In the genomic region with DNA sequence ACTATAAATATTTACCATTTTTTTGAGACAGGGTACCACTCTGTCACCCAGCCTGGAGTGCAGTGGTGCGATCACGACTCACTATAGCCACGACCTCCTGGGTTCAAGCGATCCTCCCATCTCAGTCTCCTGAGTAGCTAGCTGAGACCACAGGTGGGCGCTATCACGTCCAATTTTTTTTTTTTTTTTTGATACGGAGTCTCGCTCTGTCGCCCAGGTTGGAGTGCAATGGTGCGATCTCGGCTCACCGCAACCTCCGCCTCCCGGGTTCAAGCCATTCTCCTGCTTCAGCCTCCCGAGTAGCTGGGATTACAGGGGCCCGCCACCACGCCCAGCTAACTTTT, we compare ENCODE assay signal across 8 cellular contexts. TPM values are rescaled to one million over a fixed set of nuclear protein-coding genes. Genes with fewer than 3 reads are reported as not detected.
DNase-seq lines count a peak whose midpoint lies in the region; TF ChIP-seq lines count a peak whose summit lies in the region.
"Not testable (repeated sequence)": the region's sequence is repeated elsewhere in the genome, so short reads cannot be mapped to it uniquely, and the experiment has no call there.

No MANE protein-coding gene starts in this region.

- TF ChIP-seq CTCF in LNCAP (IDR thresholded peaks at IDR 0.05) (peak; percentile 52), choroid plexus epithelial cell (conservative IDR thresholded peaks at IDR 0.05; ENCODE audit: low read depth, low read length) (peak; percentile 54), type B pancreatic cell (conservative IDR thresholded peaks at IDR 0.05) (peak; percentile 67)

- H3K4me3 Mint-ChIP-seq in activated CD4-positive, alpha-beta T cell treated with anti-CD3 and anti-CD28 coated beads, Interleukin-2, amount 10 ng/mL, durations not matched to agents 7 days and 5 days; type B pancreatic cell: not testable (repeated sequence)

- CTCF ChIA-PET in activated CD4-positive, alpha-beta T cell treated with anti-CD3 and anti-CD28 coated beads, Interleukin-2, amount 10 ng/mL, durations not matched to agents 7 days and 5 days (lab: Charles Lee): interaction anchor here (0.6 to 1.7 kb wide), 11 partner anchors 11 to 630 kb away, joined by 3 to 14 read pairs (median 3); no protein-coding TSS in a partner anchor

- not testable (repeated sequence) for H3K27me3 ChIP-seq in NT2/D1 (ENCODE audit: insufficient read depth, insufficient read length); rectal smooth muscle tissue (ENCODE audit: control insufficient read depth, insufficient read depth, low read length)

- H3K4me1 Mint-ChIP-seq in activated CD4-positive, alpha-beta T cell treated with anti-CD3 and anti-CD28 coated beads, Interleukin-2, amount 10 ng/mL, durations not matched to agents 7 days and 5 days; type B pancreatic cell (ENCODE audit: unreplicated experiment): not testable (repeated sequence)

- H3K4me1 ChIP-seq in NT2/D1 (ENCODE audit: insufficient read depth, insufficient read length); rectal smooth muscle tissue (ENCODE audit: control insufficient read depth, insufficient read depth, low read length): not testable (repeated sequence)

- H3K27ac Mint-ChIP-seq in activated CD4-positive, alpha-beta T cell treated with anti-CD3 and anti-CD28 coated beads, Interleukin-2, amount 10 ng/mL, durations not matched to agents 7 days and 5 days; type B pancreatic cell: not testable (repeated sequence)

- H3K9me3 Mint-ChIP-seq in activated CD4-positive, alpha-beta T cell treated with anti-CD3 and anti-CD28 coated beads, Interleukin-2, amount 10 ng/mL, durations not matched to agents 7 days and 5 days; type B pancreatic cell: not testable (repeated sequence)

- peak; percentile 14 for DNase-seq in GF-D8 (lab: John Stamatoyannopoulos, UW)
- DNase-seq in NT2/D1 (ENCODE audit: low read depth, low spot score); type B pancreatic cell (ENCODE audit: extremely low spot score, unreplicated experiment): not testable (repeated sequence)
- peak; percentile 43 for DNase-seq in activated CD4-positive, alpha-beta T cell treated with anti-CD3 and anti-CD28 coated beads, Interleukin-2, amount 10 ng/mL, durations not matched to agents 7 days and 5 days
- peak; percentile 50 for DNase-seq in choroid plexus epithelial cell (ENCODE audit: low read depth)
- DNase-seq in iris pigment epithelial cell (ENCODE audit: low read depth): peak; percentile 34

- not testable (repeated sequence) for H3K36me3 Mint-ChIP-seq in activated CD4-positive, alpha-beta T cell treated with anti-CD3 and anti-CD28 coated beads, Interleukin-2, amount 10 ng/mL, durations not matched to agents 7 days and 5 days (ENCODE audit: low read depth); type B pancreatic cell

- H3K36me3 ChIP-seq in NT2/D1 (ENCODE audit: insufficient read depth, insufficient read length, low read length): peaks cover 25% of the 10 kb centered on the region
- not testable (repeated sequence) for H3K36me3 ChIP-seq in rectal smooth muscle tissue (ENCODE audit: control insufficient read depth, insufficient read depth, low read length)

- H3K9ac ChIP-seq in NT2/D1 (ENCODE audit: insufficient read length, low read depth): peak overlapping the region; percentile 17
- not testable (repeated sequence) for H3K9ac ChIP-seq in rectal smooth muscle tissue (ENCODE audit: low read length)

- H3K27ac ChIP-seq in rectal smooth muscle tissue (ENCODE audit: low read depth, low read length): peak overlapping the region; percentile 82

- not testable (repeated sequence) for H3K9me3 ChIP-seq in NT2/D1 (ENCODE audit: insufficient read depth, low read length)

- POLR2A ChIA-PET in activated CD4-positive, alpha-beta T cell treated with anti-CD3 and anti-CD28 coated beads, Interleukin-2, amount 10 ng/mL, durations not matched to agents 7 days and 5 days (lab: Charles Lee): interaction anchor here (0.6 to 1.2 kb wide), 3 partner anchors 35 to 132 kb away, joined by 3 to 7 read pairs (median 4); a partner anchor contains a TSS

- H3K4me3 ChIP-seq in NT2/D1 (ENCODE audit: insufficient read length, low read depth) (peak overlapping the region; percentile 95), choroid plexus epithelial cell (ENCODE audit: low read depth, low read length) (peak overlapping the region; percentile 71), rectal smooth muscle tissue (ENCODE audit: low read length) (peak overlapping the region; percentile 71)

- H3K27me3 Mint-ChIP-seq in activated CD4-positive, alpha-beta T cell treated with anti-CD3 and anti-CD28 coated beads, Interleukin-2, amount 10 ng/mL, durations not matched to agents 7 days and 5 days; type B pancreatic cell: not testable (repeated sequence)

RNA-seq across cellular contexts. Expression of a gene that starts 0.8 kb away (rescaled TPM):
- 100 to 1,000 TPM; 124 to 146 TPM for total RNA-seq in activated CD4-positive, alpha-beta T cell treated with anti-CD3 and anti-CD28 coated beads, Interleukin-2, amount 10 ng/mL, durations not matched to agents 7 days and 5 days
- 109 and 134 TPM in 2 replicates for total RNA-seq in type B pancreatic cell (ENCODE audit: low replicate concordance)

RNA-seq across cellular contexts. Expression of a gene that starts 35.4 kb away (rescaled TPM):
- total RNA-seq in activated CD4-positive, alpha-beta T cell treated with anti-CD3 and anti-CD28 coated beads, Interleukin-2, amount 10 ng/mL, durations not matched to agents 7 days and 5 days: 10 to 100 TPM; 11.4 to 13.8 TPM
- total RNA-seq in type B pancreatic cell (ENCODE audit: low replicate concordance): 13.0 and 16.1 TPM in 2 replicates

RNA-seq across cellular contexts. Expression of a gene that starts 59.9 kb away (rescaled TPM):
- total RNA-seq in activated CD4-positive, alpha-beta T cell treated with anti-CD3 and anti-CD28 coated beads, Interleukin-2, amount 10 ng/mL, durations not matched to agents 7 days and 5 days: 10 to 100 TPM; 68.0 to 72.0 TPM
- 60.3 and 83.4 TPM in 2 replicates for total RNA-seq in type B pancreatic cell (ENCODE audit: low replicate concordance)
